In the genomic region with DNA sequence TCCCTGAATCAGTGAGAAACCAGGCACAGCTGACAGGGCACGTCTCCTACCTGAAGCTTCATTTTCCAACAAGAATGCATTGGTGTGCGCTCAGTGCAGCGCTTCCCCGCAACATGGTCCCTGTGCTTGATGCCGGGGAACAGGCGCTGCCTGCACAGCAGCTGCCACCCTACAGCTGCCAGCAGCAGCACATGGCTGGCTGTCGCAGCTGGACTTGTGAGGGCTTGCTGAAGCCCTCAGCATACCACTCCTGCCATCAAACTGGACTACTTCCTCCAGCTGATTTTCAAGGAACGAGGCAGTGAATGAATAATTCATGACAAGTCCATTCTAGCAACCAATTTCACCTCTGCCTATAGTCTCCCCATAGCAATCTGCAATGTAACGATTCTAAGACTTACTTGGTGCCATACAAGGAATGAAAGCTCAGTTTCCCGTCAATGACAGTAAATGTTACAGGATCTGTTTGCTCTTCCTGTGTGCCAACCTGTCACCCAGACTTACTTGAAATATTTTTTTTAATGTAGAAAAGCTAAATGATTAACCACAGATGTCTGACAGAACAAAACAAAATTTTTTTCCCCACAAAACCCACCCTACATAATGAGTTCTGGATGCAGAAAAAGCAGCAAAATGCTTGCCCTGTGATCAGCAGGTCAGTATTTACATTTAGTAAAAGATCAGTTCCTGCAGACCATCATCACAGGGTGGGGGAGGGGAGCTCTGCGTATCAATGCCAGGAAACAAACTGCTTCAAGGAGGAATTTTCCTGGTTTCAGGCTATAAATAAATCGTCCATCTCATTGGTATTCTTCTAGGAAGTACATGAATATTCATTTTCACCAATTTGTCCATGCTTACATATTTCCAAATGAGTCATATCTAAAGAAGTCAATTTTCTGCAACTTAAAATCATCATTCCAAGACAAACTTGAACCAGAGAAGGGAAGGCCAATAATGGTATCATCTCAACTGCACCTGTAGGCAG, we compare ENCODE assay signal across 12 cellular contexts.
DNase-seq lines count a peak whose midpoint lies in the region; ATAC-seq, FAIRE-seq and TF ChIP-seq lines count a peak whose summit lies in the region.
"Had no signal": no experiment of that assay in that cellular context is flagged by ENCODE, and none has a peak within 500 bp of the region (broad histone marks: within the 10 kb centered on the region; RNA-seq: fewer than 3 reads in every experiment).

No MANE protein-coding gene starts in this region.

- H3K4me3 ChIP-seq in pancreas: no peak overlapping the region
- no peak overlapping the region for H3K4me3 ChIP-seq in mucosa of descending colon
- H3K4me3 ChIP-seq: upper lobe of right lung had no signal

- no peaks in the 10 kb centered on the region for H3K27me3 ChIP-seq in pancreas
- H3K27me3 ChIP-seq: upper lobe of right lung had no signal

- H3K36me3 Mint-ChIP-seq in T-cell: peaks cover 25% of the 10 kb centered on the region

- H3K36me3 ChIP-seq in pancreas: no peaks in the 10 kb centered on the region
- H3K36me3 ChIP-seq in mucosa of descending colon (ENCODE audit: low read depth): no peaks in the 10 kb centered on the region
- H3K36me3 ChIP-seq: upper lobe of right lung had no signal

- peak overlapping the region; percentile 31 for H3K27ac ChIP-seq in epithelial cell of prostate
- peak overlapping the region in 1 of 4 donors; percentile 19 for H3K27ac ChIP-seq in pancreas
- H3K27ac ChIP-seq: upper lobe of right lung had no signal

- peaks cover 8 to 18% (median 12%) of the 10 kb centered on the region in 3 donors for H3K4me1 ChIP-seq in pancreas
- peaks cover 4% of the 10 kb centered on the region for H3K4me1 ChIP-seq in mucosa of descending colon (ENCODE audit: low read depth)

- H3K9me3 ChIP-seq in pancreas (no peaks in the 10 kb centered on the region), mucosa of descending colon (no peaks in the 10 kb centered on the region)
- H3K9me3 ChIP-seq: upper lobe of right lung had no signal

- no peak for TF ChIP-seq CTCF in pancreas (IDR thresholded peaks at IDR 0.05)
- TF ChIP-seq CTCF in mucosa of descending colon (IDR thresholded peaks at IDR 0.05): no peak

- intact Hi-C loops in pancreas (cut with DNase I): no loop called here
- intact Hi-C loops in mucosa of descending colon (cut with DNase I, micrococcal nuclease): no loop called here
- intact Hi-C loops in sciatic nerve (cut with DNase I): no loop called here

- ATAC-seq in pancreas (peak in 3 of 4 donors; percentile 64 to 85 (median 75)), T-cell (replicated peaks in 1 of 4) (no peak), mucosa of descending colon (no peak), sciatic nerve (no peak), HG03457 (IDR thresholded peaks at IDR 0.05; ENCODE audit: unreplicated experiment) (no peak)
- ATAC-seq: HCT116, upper lobe of right lung had no signal

- FAIRE-seq in pancreas (lab: Jason Lieb, UNC): no peak

- peaks cover 36 to 49% (median 39%) of the 10 kb centered on the region in 3 donors for H3K4me1 Mint-ChIP-seq in T-cell

- H3K4me3 Mint-ChIP-seq in T-cell: no peak overlapping the region

- POLR2A ChIA-PET in T-cell (lab: Charles Lee): interaction anchor here in 1 of 2 donors (0.6 kb wide), 1 partner anchor 80 kb away, joined by 4 read pairs; no protein-coding TSS in a partner anchor

- H3K27me3 Mint-ChIP-seq in T-cell: no peaks in the 10 kb centered on the region

- H3K9me3 Mint-ChIP-seq in T-cell: no peaks in the 10 kb centered on the region

- no peak overlapping the region for H3K27ac Mint-ChIP-seq in T-cell

- CTCF ChIA-PET in T-cell (lab: Charles Lee): interaction anchor here in 1 of 2 donors (0.9 kb wide), 1 partner anchor 10 kb away, joined by 3 read pairs; no protein-coding TSS in a partner anchor

- peak; percentile 89 for DNase-seq in DMS53 (lab: John Stamatoyannopoulos, UW)
- DNase-seq in NCI-H526 treated with DMSO at 0.1 percent for 48 hours (lab: John Stamatoyannopoulos, UW): peak; percentile 21
- DNase-seq in epithelial cell of prostate (ENCODE audit: low read depth, low spot score): peak; percentile 74
- peak in 1 of 6 donors; percentile 57 for DNase-seq in pancreas
- no peak for DNase-seq in T-cell
- DNase-seq in mucosa of descending colon: no peak
- DNase-seq in sciatic nerve (ENCODE audit: low spot score): no peak
- DNase-seq: NCI-H1436 treated with DMSO at 0.1 percent for 48 hours, T-helper 1 cell, upper lobe of right lung had no signal

- WGBS in pancreas, 2 donors: 64 to 65% methylated on average over 12 of the region's 12 CpGs

Comparison
In these comparisons a context has a peak if more than half of its experiments do, and no peak if none do; other contexts are left out.
1. DNase-seq: peak in DMS53 (single experiment), NCI-H526 treated with DMSO at 0.1 percent for 48 hours (single experiment) and epithelial cell of prostate (single experiment); none in T-cell (0 of 34), mucosa of descending colon (0 of 3) and sciatic nerve (single experiment).
2. ATAC-seq: peak in pancreas (3 of 4); none in T-cell (0 of 4), mucosa of descending colon (single experiment), sciatic nerve (single experiment) and HG03457 (single experiment).